10 cellular contexts compared by ENCODE assay signal in the genomic region with DNA sequence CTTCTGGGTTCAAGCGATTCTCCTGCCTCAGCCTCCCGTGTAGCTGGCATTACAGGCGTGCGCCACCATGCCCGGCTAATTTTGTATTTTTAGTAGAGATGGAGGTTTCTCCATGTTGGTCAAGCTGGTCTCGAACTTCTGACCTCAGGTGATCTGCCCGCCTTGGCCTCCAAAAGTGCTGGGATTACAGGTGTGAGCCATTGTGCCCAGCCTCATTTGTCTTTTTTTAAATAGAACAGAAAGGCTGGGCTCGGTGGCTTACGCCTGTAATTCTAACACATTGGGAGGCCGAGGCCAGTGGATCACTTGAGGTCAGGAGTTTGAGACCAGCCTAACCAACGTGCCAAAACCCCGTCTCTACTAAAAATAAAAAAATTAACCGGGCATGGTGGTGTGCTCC. TPM values are rescaled to one million over a fixed set of nuclear protein-coding genes. Genes with fewer than 3 reads are reported as not detected.
DNase-seq lines count a peak whose midpoint lies in the region; ATAC-seq and TF ChIP-seq lines count a peak whose summit lies in the region.
"Not testable (repeated sequence)": the region's sequence is repeated elsewhere in the genome, so short reads cannot be mapped to it uniquely, and the experiment has no call there.
"Had no signal": no experiment of that assay in that cellular context is flagged by ENCODE, and none has a peak within 500 bp of the region (broad histone marks: within the 10 kb centered on the region; RNA-seq: fewer than 3 reads in every experiment).

No MANE protein-coding gene starts in this region.

- not testable (repeated sequence) for H3K9me3 ChIP-seq in BLaER1 treated with 17β-estradiol and CSF1 and Interleukin-3, amounts not matched to agents 10 nM and 100 nM (replicated peaks in 1 of 11); SK-N-SH; naive thymus-derived CD4-positive, alpha-beta T cell (ENCODE audit: control insufficient read depth in 2 of 3, low read length in 3 of 3); trophoblast cell (ENCODE audit: insufficient read depth, low read depth, low read length)

- H4K20me1 ChIP-seq in BLaER1 treated with 17β-estradiol and CSF1 and Interleukin-3, amounts not matched to agents 10 nM and 100 nM = peaks cover 0 to 47% (median 17%) of the 10 kb centered on the region in 11 experiments; a peak in 10 of 22 replicates
- H4K20me1 ChIP-seq in GM23338 (replicated peaks; ENCODE audit: insufficient read depth) = peaks cover 14% of the 10 kb centered on the region; the same call in 1 of the 2 replicates
- not testable (repeated sequence) for H4K20me1 ChIP-seq in SK-N-SH (ENCODE audit: insufficient read depth)

- 95% methylated on average over 13 of the region's 13 CpGs for WGBS in SK-N-SH (ENCODE audit: low lambda C conversion rate)
- no CpG with 5 or more reads among the region's 13 CpGs for WGBS in trophoblast cell (ENCODE audit: extremely low coverage, insufficient coverage, insufficient read length)

- H4K12ac ChIP-seq in trophoblast cell (ENCODE audit: low read depth, low read length) = not testable (repeated sequence)

- not testable (repeated sequence) for H3K23ac ChIP-seq in trophoblast cell (ENCODE audit: low read length)

- peaks cover 30% of the 10 kb centered on the region for H3F3A ChIP-seq in GM23338 (replicated peaks; ENCODE audit: low read depth)
- H3F3A ChIP-seq in SK-N-SH (replicated peaks; ENCODE audit: insufficient read depth) = not testable (repeated sequence)

- not testable (repeated sequence) for H2BK12ac ChIP-seq in trophoblast cell (ENCODE audit: low read length)

- H2AK5ac ChIP-seq in trophoblast cell (ENCODE audit: low read length) = not testable (repeated sequence)

- H3K9me2 ChIP-seq in GM23338 (ENCODE audit: insufficient read depth); SK-N-SH: not testable (repeated sequence)

- not testable (repeated sequence) for H2AFZ ChIP-seq in GM23338; SK-N-SH (ENCODE audit: low read depth); trophoblast cell (ENCODE audit: insufficient read depth, low read length, poor library complexity)

- peaks cover 17% of the 10 kb centered on the region for H3K27me3 Mint-ChIP-seq in GM23338 (ENCODE audit: insufficient read depth, low read depth, poor library complexity)
- not testable (repeated sequence) for H3K27me3 Mint-ChIP-seq in activated CD8-positive, alpha-beta T cell treated with anti-CD3 and anti-CD28 coated beads for 36 hours; effector memory CD8-positive, alpha-beta T cell; naive thymus-derived CD4-positive, alpha-beta T cell

- CTCF ChIA-PET in SK-N-SH (lab: Yijun Ruan, JAX) = interaction anchor here (1.5 to 4.2 kb wide), 2 partner anchors 20 to 93 kb away, joined by 5 to 30 read pairs; no protein-coding TSS in a partner anchor
- CTCF ChIA-PET in activated CD8-positive, alpha-beta T cell treated with anti-CD3 and anti-CD28 coated beads for 36 hours (lab: Charles Lee) = interaction anchor here (3.1 to 4.1 kb wide), 3 partner anchors 82 to 329 kb away, joined by 9 to 28 read pairs (median 22); a partner anchor contains a TSS
- CTCF ChIA-PET in naive thymus-derived CD4-positive, alpha-beta T cell (lab: Charles Lee) = not testable (repeated sequence)

- peak overlapping the region in 9 of 10 experiments; percentile 78 to 99 (median 93); a peak in 17 of 20 replicates for H3K4me3 ChIP-seq in BLaER1 treated with 17β-estradiol and CSF1 and Interleukin-3, amounts not matched to agents 10 nM and 100 nM
- not testable (repeated sequence) for H3K4me3 ChIP-seq in GM23338; SK-N-SH (ENCODE audit: low read depth in 2 of 2, low read length in 1 of 2); naive thymus-derived CD4-positive, alpha-beta T cell (ENCODE audit: low read length); trophoblast cell (ENCODE audit: low read depth, low read length)

- peak overlapping the region; percentile 22 to 99 (median 96); a peak in 16 of 22 replicates for H3K27ac ChIP-seq in BLaER1 treated with 17β-estradiol and CSF1 and Interleukin-3, amounts not matched to agents 10 nM and 100 nM
- 0 out of 2 replicates have a peak overlapping the region, but pooled peaks have one; percentile 32 for H3K27ac ChIP-seq in GM23338 (ENCODE audit: low read depth)
- not testable (repeated sequence) for H3K27ac ChIP-seq in SK-N-SH (ENCODE audit: low read depth in 2 of 2, low read length in 1 of 2); naive thymus-derived CD4-positive, alpha-beta T cell (ENCODE audit: low read depth, low read length); trophoblast cell (ENCODE audit: low read depth, low read length)

- not testable (repeated sequence) for H3K9me3 Mint-ChIP-seq in GM23338; activated CD8-positive, alpha-beta T cell treated with anti-CD3 and anti-CD28 coated beads for 36 hours; activated naive CD4-positive, alpha-beta T cell treated with anti-CD3 and anti-CD28 coated beads, Interleukin-2, amount 50 U/mL, for 72 hours; effector memory CD8-positive, alpha-beta T cell; naive thymus-derived CD4-positive, alpha-beta T cell

- intact Hi-C loops in activated CD8-positive, alpha-beta T cell treated with anti-CD3 and anti-CD28 coated beads for 36 hours (cut with micrococcal nuclease) = loop anchor here (10.0 kb wide), 1 partner anchor 162 kb away; a partner anchor contains a TSS
- intact Hi-C loops in naive thymus-derived CD4-positive, alpha-beta T cell (cut with micrococcal nuclease) = loop anchor here (10.0 kb wide), 3 partner anchors 132 to 432 kb away; a partner anchor contains a TSS

- H3K27ac Mint-ChIP-seq in GM23338; activated CD8-positive, alpha-beta T cell treated with anti-CD3 and anti-CD28 coated beads for 36 hours: not testable (repeated sequence)
- H3K27ac Mint-ChIP-seq in activated naive CD4-positive, alpha-beta T cell treated with anti-CD3 and anti-CD28 coated beads, Interleukin-2, amount 50 U/mL, for 72 hours = peak overlapping the region; percentile 55 to 93
- H3K27ac Mint-ChIP-seq in effector memory CD8-positive, alpha-beta T cell = peak overlapping the region in 1 of 2 donors; percentile 46
- peak overlapping the region in 2 of 9 donors; percentile 18 to 28 for H3K27ac Mint-ChIP-seq in naive thymus-derived CD4-positive, alpha-beta T cell

- not testable (repeated sequence) for H3K18ac ChIP-seq in trophoblast cell (ENCODE audit: low read length)

- POLR2A ChIA-PET in SK-N-SH (lab: Yijun Ruan, JAX) = not testable (repeated sequence)
- POLR2A ChIA-PET in activated CD8-positive, alpha-beta T cell treated with anti-CD3 and anti-CD28 coated beads for 36 hours (lab: Charles Lee) = interaction anchor here (1.3 to 5.0 kb wide), 2 partner anchors 11 to 28 kb away, joined by 5 to 25 read pairs; a partner anchor contains a TSS
- POLR2A ChIA-PET in naive thymus-derived CD4-positive, alpha-beta T cell (lab: Charles Lee) = interaction anchor here (0.6 to 3.2 kb wide), 3 partner anchors 14 to 172 kb away, joined by 3 to 15 read pairs (median 4); a partner anchor contains a TSS

- not testable (repeated sequence) for TF ChIP-seq CTCF in GM23338 (conservative IDR thresholded peaks at IDR 0.05; ENCODE audit: low read depth in 2 of 2); SK-N-SH (IDR thresholded peaks at IDR 0.05); activated CD8-positive, alpha-beta T cell treated with anti-CD3 and anti-CD28 coated beads for 36 hours (IDR thresholded peaks at IDR 0.05)

- peak overlapping the region; percentile 94 to 99 (median 97); a peak in 20 of 22 replicates for H3K9ac ChIP-seq in BLaER1 treated with 17β-estradiol and CSF1 and Interleukin-3, amounts not matched to agents 10 nM and 100 nM
- not testable (repeated sequence) for H3K9ac ChIP-seq in SK-N-SH; trophoblast cell (ENCODE audit: low read length)

- H3K36me3 Mint-ChIP-seq in GM23338 (ENCODE audit: low read depth) = peaks cover 36% of the 10 kb centered on the region
- peaks cover 30% of the 10 kb centered on the region for H3K36me3 Mint-ChIP-seq in activated CD8-positive, alpha-beta T cell treated with anti-CD3 and anti-CD28 coated beads for 36 hours (ENCODE audit: low read depth)
- H3K36me3 Mint-ChIP-seq in activated naive CD4-positive, alpha-beta T cell treated with anti-CD3 and anti-CD28 coated beads, Interleukin-2, amount 50 U/mL, for 72 hours = peaks cover 26 to 35% of the 10 kb centered on the region in 2 donors
- H3K36me3 Mint-ChIP-seq in effector memory CD8-positive, alpha-beta T cell (ENCODE audit: insufficient read depth) = peaks cover 52% of the 10 kb centered on the region
- peaks cover 7 to 16% (median 10%) of the 10 kb centered on the region in 5 donors for H3K36me3 Mint-ChIP-seq in naive thymus-derived CD4-positive, alpha-beta T cell

- peak overlapping the region; percentile 94 for H3K4me3 Mint-ChIP-seq in GM23338
- H3K4me3 Mint-ChIP-seq in activated CD8-positive, alpha-beta T cell treated with anti-CD3 and anti-CD28 coated beads for 36 hours = peak overlapping the region; percentile 17
- peak overlapping the region; percentile 86 to 90 for H3K4me3 Mint-ChIP-seq in effector memory CD8-positive, alpha-beta T cell
- H3K4me3 Mint-ChIP-seq in naive thymus-derived CD4-positive, alpha-beta T cell = peak overlapping the region in 8 of 10 donors; percentile 13 to 97 (median 70)

- H3K79me2 ChIP-seq in GM23338 (replicated peaks; ENCODE audit: insufficient read depth) (peaks cover 50% of the 10 kb centered on the region), SK-N-SH (ENCODE audit: insufficient read depth) (peaks cover 83% of the 10 kb centered on the region)
- not testable (repeated sequence) for H3K79me2 ChIP-seq in trophoblast cell (ENCODE audit: control insufficient read depth, insufficient read depth, low read length, poor library complexity)

- H3K14ac ChIP-seq in trophoblast cell (ENCODE audit: low read length) = not testable (repeated sequence)

- H4K8ac ChIP-seq in trophoblast cell (ENCODE audit: low read depth, low read length) = not testable (repeated sequence)

- peaks cover 54 to 67% (median 65%) of the 10 kb centered on the region in 11 experiments for H3K36me3 ChIP-seq in BLaER1 treated with 17β-estradiol and CSF1 and Interleukin-3, amounts not matched to agents 10 nM and 100 nM
- H3K36me3 ChIP-seq in GM23338 (ENCODE audit: insufficient read depth) = peaks cover 18% of the 10 kb centered on the region
- peaks cover 19 to 36% of the 10 kb centered on the region in 2 experiments for H3K36me3 ChIP-seq in SK-N-SH (replicated peaks in 1 of 2; ENCODE audit: control insufficient read depth in 1 of 2, insufficient read depth in 2 of 2, low read length in 1 of 2)
- peaks cover 5 to 38% (median 9%) of the 10 kb centered on the region in 3 experiments for H3K36me3 ChIP-seq in naive thymus-derived CD4-positive, alpha-beta T cell (ENCODE audit: control insufficient read depth in 2 of 3, insufficient read depth in 3 of 3, low read length in 3 of 3)
- peaks cover 33 to 39% of the 10 kb centered on the region in 2 experiments for H3K36me3 ChIP-seq in trophoblast cell (ENCODE audit: control insufficient read depth in 1 of 2, insufficient read depth in 2 of 2, low read length in 2 of 2)

- H3K4me1 Mint-ChIP-seq in GM23338 = peaks cover 15% of the 10 kb centered on the region; the same call in 2 of the 3 replicates
- H3K4me1 Mint-ChIP-seq in activated CD8-positive, alpha-beta T cell treated with anti-CD3 and anti-CD28 coated beads for 36 hours (ENCODE audit: low read depth) = peaks cover 19% of the 10 kb centered on the region
- peaks cover 21 to 28% of the 10 kb centered on the region in 2 donors for H3K4me1 Mint-ChIP-seq in effector memory CD8-positive, alpha-beta T cell (ENCODE audit: low read depth in 2 of 2)
- peaks cover 27 to 42% (median 36%) of the 10 kb centered on the region in 7 donors for H3K4me1 Mint-ChIP-seq in naive thymus-derived CD4-positive, alpha-beta T cell

- not testable (repeated sequence) for TF ChIP-seq RAD21 in SK-N-SH (IDR thresholded peaks at IDR 0.05; ENCODE audit: low read length)

- not testable (repeated sequence) for TF ChIP-seq EP300 in SK-N-SH (IDR thresholded peaks at IDR 0.05; ENCODE audit: borderline replicate concordance in 1 of 2, low read depth in 1 of 2, low read length in 1 of 2)

- H3K4me1 ChIP-seq in BLaER1 treated with 17β-estradiol and CSF1 and Interleukin-3, amounts not matched to agents 10 nM and 100 nM = peaks cover 40 to 81% (median 75%) of the 10 kb centered on the region in 10 experiments
- H3K4me1 ChIP-seq in GM23338 (ENCODE audit: insufficient read depth) (peaks cover 12% of the 10 kb centered on the region), SK-N-SH (ENCODE audit: control insufficient read depth in 1 of 2, insufficient read depth in 2 of 2, low read depth in 1 of 2, low read length in 1 of 2) (peaks cover 0 to 11% of the 10 kb centered on the region in 2 experiments; a peak in 1 of 4 replicates)
- peaks cover 11 to 14% of the 10 kb centered on the region in 2 donors for H3K4me1 ChIP-seq in naive thymus-derived CD4-positive, alpha-beta T cell (ENCODE audit: control insufficient read depth in 2 of 2, insufficient read depth in 2 of 2, low read length in 2 of 2)
- H3K4me1 ChIP-seq in trophoblast cell (ENCODE audit: control insufficient read depth in 1 of 2, insufficient read depth in 2 of 2, low read length in 2 of 2) = not testable (repeated sequence)

- not testable (repeated sequence) for H2BK5ac ChIP-seq in trophoblast cell (ENCODE audit: low read depth, low read length, poor library complexity)

- H3K79me1 ChIP-seq in trophoblast cell (ENCODE audit: low read length) = peaks cover 12% of the 10 kb centered on the region

- not testable (repeated sequence) for DNase-seq in GM23338 (ENCODE audit: low spot score); SK-N-SH; activated CD8-positive, alpha-beta T cell treated with anti-CD3 and anti-CD28 coated beads for 36 hours; activated naive CD4-positive, alpha-beta T cell treated with anti-CD3 and anti-CD28 coated beads, Interleukin-2, amount 50 U/mL, for 72 hours (ENCODE audit: low spot score in 2 of 2); effector memory CD8-positive, alpha-beta T cell; naive thymus-derived CD4-positive, alpha-beta T cell; trophoblast cell

- H4K91ac ChIP-seq in trophoblast cell (ENCODE audit: low read depth, low read length) = not testable (repeated sequence)

- not testable (repeated sequence) for ATAC-seq in GM23338; activated CD8-positive, alpha-beta T cell treated with anti-CD3 and anti-CD28 coated beads for 36 hours; activated naive CD4-positive, alpha-beta T cell treated with anti-CD3 and anti-CD28 coated beads, Interleukin-2, amount 50 U/mL, for 72 hours; effector memory CD8-positive, alpha-beta T cell (replicated peaks); naive thymus-derived CD4-positive, alpha-beta T cell

- not testable (repeated sequence) for H3K27me3 ChIP-seq in BLaER1 treated with 17β-estradiol and CSF1 and Interleukin-3, amounts not matched to agents 10 nM and 100 nM; GM23338 (ENCODE audit: insufficient read depth); SK-N-SH (ENCODE audit: insufficient read depth); naive thymus-derived CD4-positive, alpha-beta T cell (ENCODE audit: control insufficient read depth in 2 of 2, insufficient read depth in 2 of 2, low read length in 2 of 2); trophoblast cell (ENCODE audit: insufficient read depth, low read length)

- H3K4ac ChIP-seq in trophoblast cell (ENCODE audit: low read depth, low read length) = peak overlapping the region; percentile 44

- peak overlapping the region; percentile 87 to 100 (median 96) for H3K4me2 ChIP-seq in BLaER1 treated with 17β-estradiol and CSF1 and Interleukin-3, amounts not matched to agents 10 nM and 100 nM
- not testable (repeated sequence) for H3K4me2 ChIP-seq in GM23338; trophoblast cell (ENCODE audit: low read length)
- H3K4me2 ChIP-seq in SK-N-SH = 0 out of 2 replicates have a peak overlapping the region, but pooled peaks have one; percentile 98

- not testable (repeated sequence) for H2BK120ac ChIP-seq in trophoblast cell (ENCODE audit: insufficient read depth, low read length, poor library complexity)

RNA-seq across cellular contexts. Expression of a gene that starts 2.0 kb away (rescaled TPM):
- 103 and 104 TPM in 2 replicates for total RNA-seq in GM23338 (2014; rRNA removed; shearing (Covaris generic))
- polyA plus RNA-seq in GM23338 (2016; fragmentation: Nextera tagmentation; extraction: Ambion mirVana) (39.5 and 40.2 TPM in 2 replicates), SK-N-SH (2012; rRNA removed) (137 and 161 TPM in 2 replicates)
- polyA plus RNA-seq in SK-N-SH (2012; cell fraction: cytosol; rRNA removed) = 108 and 143 TPM in 2 replicates
- polyA plus RNA-seq in SK-N-SH (2012; cell fraction: nucleus; rRNA removed) = 139 and 148 TPM in 2 replicates
- 10 to 100 TPM; 43.1 to 44.6 TPM for total RNA-seq in activated CD8-positive, alpha-beta T cell treated with anti-CD3 and anti-CD28 coated beads for 36 hours
- total RNA-seq in activated naive CD4-positive, alpha-beta T cell treated with anti-CD3 and anti-CD28 coated beads, Interleukin-2, amount 50 U/mL, for 72 hours = 10 to 100 TPM; 31.3 to 62.1 TPM
- 10 to 100 TPM; 33.7 to 56.8 (median 43.2) TPM for total RNA-seq in naive thymus-derived CD4-positive, alpha-beta T cell
- polyA plus RNA-seq in naive thymus-derived CD4-positive, alpha-beta T cell = 10 to 100 TPM; 67.4 to 84.0 TPM
- 67.0 and 68.3 TPM in 2 replicates for polyA plus RNA-seq in trophoblast cell (2013)

RNA-seq across cellular contexts. Expression of a gene that starts 5.7 kb away (rescaled TPM):
- not detected in 2 replicates for total RNA-seq in GM23338 (2014; rRNA removed; shearing (Covaris generic))
- not detected in 2 replicates for polyA plus RNA-seq in GM23338 (2016; fragmentation: Nextera tagmentation; extraction: Ambion mirVana)
- not detected in 2 replicates for polyA plus RNA-seq in SK-N-SH (2012; rRNA removed)
- not detected in 2 replicates for polyA plus RNA-seq in SK-N-SH (2012; cell fraction: cytosol; rRNA removed)
- not detected in 2 replicates for polyA plus RNA-seq in SK-N-SH (2012; cell fraction: nucleus; rRNA removed)
- total RNA-seq in activated CD8-positive, alpha-beta T cell treated with anti-CD3 and anti-CD28 coated beads for 36 hours = not detected
- not detected for total RNA-seq in activated naive CD4-positive, alpha-beta T cell treated with anti-CD3 and anti-CD28 coated beads, Interleukin-2, amount 50 U/mL, for 72 hours
- under 1 TPM in 1 of 5 experiments, not detected in 4; 0.24 TPM for total RNA-seq in naive thymus-derived CD4-positive, alpha-beta T cell
- polyA plus RNA-seq in naive thymus-derived CD4-positive, alpha-beta T cell = 1 to 10 TPM in 1 of 2 donors, under 1 TPM in 1; 0.65 to 1.1 TPM
- not detected in 2 replicates for polyA plus RNA-seq in trophoblast cell (2013)
- total RNA-seq: A172, HT-29 had no signal

RNA-seq across cellular contexts. Expression of a gene that starts 27.9 kb away (rescaled TPM):
- total RNA-seq in GM23338 (2014; rRNA removed; shearing (Covaris generic)) = 29.5 and 33.5 TPM in 2 replicates
- polyA plus RNA-seq in GM23338 (2016; fragmentation: Nextera tagmentation; extraction: Ambion mirVana) (6.9 and 7.1 TPM in 2 replicates), SK-N-SH (2012; rRNA removed) (24.2 and 26.2 TPM in 2 replicates)
- polyA plus RNA-seq in SK-N-SH (2012; cell fraction: cytosol; rRNA removed) = 13.7 and 19.3 TPM in 2 replicates
- polyA plus RNA-seq in SK-N-SH (2012; cell fraction: nucleus; rRNA removed) = 25.6 and 26.2 TPM in 2 replicates
- 10 to 100 TPM; 32.2 to 32.5 TPM for total RNA-seq in activated CD8-positive, alpha-beta T cell treated with anti-CD3 and anti-CD28 coated beads for 36 hours
- 10 to 100 TPM; 30.7 to 41.9 TPM for total RNA-seq in activated naive CD4-positive, alpha-beta T cell treated with anti-CD3 and anti-CD28 coated beads, Interleukin-2, amount 50 U/mL, for 72 hours
- 10 to 100 TPM; 35.5 to 56.8 (median 50.3) TPM for total RNA-seq in naive thymus-derived CD4-positive, alpha-beta T cell
- polyA plus RNA-seq in naive thymus-derived CD4-positive, alpha-beta T cell = 1 to 10 TPM; 7.5 to 7.6 TPM
- 24.9 and 25.0 TPM in 2 replicates for polyA plus RNA-seq in trophoblast cell (2013)

RNA-seq across cellular contexts. Expression of a gene that starts 36.0 kb away (rescaled TPM):
- total RNA-seq in GM23338 (2014; rRNA removed; shearing (Covaris generic)) = 23.0 and 26.9 TPM in 2 replicates
- 3.2 TPM in 2 replicates for polyA plus RNA-seq in GM23338 (2016; fragmentation: Nextera tagmentation; extraction: Ambion mirVana)
- polyA plus RNA-seq in SK-N-SH (2012; rRNA removed) = 0.11 and 0.15 TPM in 2 replicates
- 0.10 and 0.26 TPM in 2 replicates for polyA plus RNA-seq in SK-N-SH (2012; cell fraction: cytosol; rRNA removed)
- 0.43 and 0.71 TPM in 2 replicates for polyA plus RNA-seq in SK-N-SH (2012; cell fraction: nucleus; rRNA removed)
- under 1 TPM; 0.31 to 0.38 TPM for total RNA-seq in activated CD8-positive, alpha-beta T cell treated with anti-CD3 and anti-CD28 coated beads for 36 hours
- total RNA-seq in activated naive CD4-positive, alpha-beta T cell treated with anti-CD3 and anti-CD28 coated beads, Interleukin-2, amount 50 U/mL, for 72 hours = 1 to 10 TPM in 1 of 2 donors, under 1 TPM in 1; 0.39 to 1.2 TPM
- 1 to 10 TPM in 1 of 5 experiments, under 1 TPM in 3, not detected in 1; 0.05 to 1.7 (median 0.21) TPM for total RNA-seq in naive thymus-derived CD4-positive, alpha-beta T cell
- polyA plus RNA-seq in naive thymus-derived CD4-positive, alpha-beta T cell = under 1 TPM; 0.03 to 0.04 TPM
- 5.9 and 6.3 TPM in 2 replicates for polyA plus RNA-seq in trophoblast cell (2013)

Comparison
In these comparisons a context has a peak if more than half of its experiments do, and no peak if none do; other contexts are left out.
1. H3K4me3 Mint-ChIP-seq: peak in every context shown above with its lines; median percentile 94 in GM23338; 88 in effector memory CD8-positive, alpha-beta T cell; 70 in naive thymus-derived CD4-positive, alpha-beta T cell; 17 in activated CD8-positive, alpha-beta T cell treated with anti-CD3 and anti-CD28 coated beads for 36 hours.